ENCODE assay signal across 24 cellular contexts in the genomic region with DNA sequence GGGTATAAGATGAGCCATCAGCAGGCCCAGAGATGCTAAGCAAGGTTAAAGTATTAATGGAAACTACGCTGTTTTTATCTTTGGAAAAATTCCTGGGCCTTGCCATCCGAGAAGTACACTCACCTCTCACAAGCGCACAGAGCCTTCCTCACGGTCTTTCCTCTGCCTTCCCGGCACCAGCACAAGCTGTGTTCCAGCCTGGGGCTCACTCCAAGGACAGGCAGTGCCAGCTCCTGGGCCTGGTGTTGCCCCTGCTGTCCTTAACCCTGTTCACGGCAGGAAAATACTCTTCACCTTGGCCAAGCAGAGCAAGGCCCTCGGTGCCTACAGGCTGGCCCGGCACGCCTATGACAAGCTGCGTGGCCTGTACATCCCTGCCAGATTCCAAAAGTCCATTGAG. TPM values are rescaled to one million over a fixed set of nuclear protein-coding genes. Genes with fewer than 3 reads are reported as not detected.
A peak's percentile ranks its signal among the peaks of the same experiment; 100 is the strongest.
DNase-seq lines count a peak whose midpoint lies in the region; ATAC-seq and TF ChIP-seq lines count a peak whose summit lies in the region.
"Had no signal": no experiment of that assay in that cellular context is flagged by ENCODE, and none has a peak within 500 bp of the region (broad histone marks: within the 10 kb centered on the region; RNA-seq: fewer than 3 reads in every experiment).

No MANE protein-coding gene starts in this region.

- H3K27me3 ChIP-seq in right cardiac atrium (ENCODE audit: control insufficient read depth, insufficient read depth) (no peaks in the 10 kb centered on the region), upper lobe of right lung (no peaks in the 10 kb centered on the region)
- H3K27me3 ChIP-seq: SJCRH30 had no signal

- H3K4me1 ChIP-seq in right cardiac atrium (ENCODE audit: control insufficient read depth, insufficient read depth, low read length) = peaks cover 2% of the 10 kb centered on the region
- no peaks in the 10 kb centered on the region for H3K4me1 ChIP-seq in upper lobe of right lung
- H3K4me1 ChIP-seq: SJCRH30 had no signal

- no peaks in the 10 kb centered on the region for H3K9me3 Mint-ChIP-seq in activated naive CD4-positive, alpha-beta T cell treated with anti-CD3 and anti-CD28 coated beads, Interleukin-2, amount 10 ng/mL, durations not matched to agents 7 days and 5 days
- H3K9me3 Mint-ChIP-seq: CD8-positive, alpha-beta memory T cell had no signal

- H3K4me3 ChIP-seq in right cardiac atrium (ENCODE audit: low read length) (no peak overlapping the region), upper lobe of right lung (no peak overlapping the region)
- H3K4me3 ChIP-seq: SJCRH30 had no signal

- peak overlapping the region; percentile 29 for H3K27ac Mint-ChIP-seq in activated naive CD4-positive, alpha-beta T cell treated with anti-CD3 and anti-CD28 coated beads, Interleukin-2, amount 10 ng/mL, durations not matched to agents 7 days and 5 days

- H3K36me3 ChIP-seq in upper lobe of right lung = peaks cover 10% of the 10 kb centered on the region
- H3K36me3 ChIP-seq: SJCRH30 had no signal

- CTCF ChIA-PET in activated naive CD4-positive, alpha-beta T cell treated with anti-CD3 and anti-CD28 coated beads, Interleukin-2, amount 10 ng/mL, durations not matched to agents 7 days and 5 days (lab: Charles Lee) = no interaction called here

- H3K27me3 Mint-ChIP-seq in activated naive CD4-positive, alpha-beta T cell treated with anti-CD3 and anti-CD28 coated beads, Interleukin-2, amount 10 ng/mL, durations not matched to agents 7 days and 5 days = no peaks in the 10 kb centered on the region
- H3K27me3 Mint-ChIP-seq: CD8-positive, alpha-beta memory T cell had no signal

- 88% methylated on average over 10 of the region's 10 CpGs for WGBS in right cardiac atrium

- intact Hi-C loops in right cardiac atrium (cut with DNase I) = no loop called here
- intact Hi-C loops in upper lobe of right lung (cut with DNase I) = no loop called here

- peaks cover 2% of the 10 kb centered on the region for H3K4me1 Mint-ChIP-seq in activated naive CD4-positive, alpha-beta T cell treated with anti-CD3 and anti-CD28 coated beads, Interleukin-2, amount 10 ng/mL, durations not matched to agents 7 days and 5 days

- TF ChIP-seq CTCF in upper lobe of right lung (IDR thresholded peaks at IDR 0.05) = no peak

- H3K36me3 Mint-ChIP-seq in activated naive CD4-positive, alpha-beta T cell treated with anti-CD3 and anti-CD28 coated beads, Interleukin-2, amount 10 ng/mL, durations not matched to agents 7 days and 5 days = peaks cover 3% of the 10 kb centered on the region

- no peak overlapping the region for H3K4me3 Mint-ChIP-seq in activated naive CD4-positive, alpha-beta T cell treated with anti-CD3 and anti-CD28 coated beads, Interleukin-2, amount 10 ng/mL, durations not matched to agents 7 days and 5 days
- H3K4me3 Mint-ChIP-seq: CD8-positive, alpha-beta memory T cell had no signal

- ATAC-seq in right cardiac atrium (peak; percentile 22 to 24), upper lobe of right lung (no peak)

- H3K27ac ChIP-seq in right cardiac atrium (ENCODE audit: low read length) = no peak overlapping the region
- no peak overlapping the region for H3K27ac ChIP-seq in upper lobe of right lung
- H3K27ac ChIP-seq: 22Rv1, KMS-11, SJCRH30 had no signal

- DNase-seq in activated naive CD4-positive, alpha-beta T cell treated with anti-CD3 and anti-CD28 coated beads, Interleukin-2, amount 10 ng/mL, durations not matched to agents 7 days and 5 days = no peak
- DNase-seq in activated naive CD4-positive, alpha-beta T cell treated with anti-CD3 and anti-CD28 coated beads, Interleukin-2, amount 50 U/mL, for 16 hours = no peak
- peak; percentile 27 for DNase-seq in cerebellum (ENCODE audit: low spot score)
- peak in 1 of 3 donors; percentile 40 for DNase-seq in right cardiac atrium
- DNase-seq in upper lobe of right lung = peak; percentile 46
- DNase-seq in RKO (ENCODE audit: low spot score) = no peak
- DNase-seq in stimulated activated CD4-positive, alpha-beta T cell treated with anti-CD3 and anti-CD28 coated beads, Interleukin-12 subunit alpha, Interleukin-12 subunit beta, amount 100 ng/mL, for 4 hours = no peak
- no peak for DNase-seq in activated CD8-positive, alpha-beta memory T cell treated with anti-CD3 and anti-CD28 coated beads, Interleukin-2, amount 50 U/mL, for 48 hours
- DNase-seq: ACHN; Calu3; CD8-positive, alpha-beta memory T cell; DMS153; GDM1; IMR-90; NCI-H1092 treated with DMSO at 0.1 percent for 48 hours; NCI-H1436 treated with DMSO at 0.1 percent for 48 hours; NCI-H1930; NCI-H748 treated with DMSO at 0.1 percent for 48 hours; SJCRH30 had no signal

- H3K9me3 ChIP-seq in right cardiac atrium (ENCODE audit: control insufficient read depth, low read length) (no peaks in the 10 kb centered on the region), upper lobe of right lung (no peaks in the 10 kb centered on the region)
- H3K9me3 ChIP-seq: SJCRH30 had no signal

RNA-seq across cellular contexts. Expression of a gene that starts 14.3 kb away (rescaled TPM):
- total RNA-seq in cerebellum (not detected), right cardiac atrium (not detected), upper lobe of right lung (not detected)
- polyA plus RNA-seq in right cardiac atrium = not detected
- total RNA-seq: Calu3; CD8-positive, alpha-beta memory T cell; Daoy; H4; IMR-90; NCI-H460; SJCRH30 had no signal
- polyA plus RNA-seq: CD8-positive, alpha-beta memory T cell; IMR-90 had no signal

RNA-seq across cellular contexts. Expression of a gene that starts 28.9 kb away (rescaled TPM):
- total RNA-seq in cerebellum (not detected), right cardiac atrium (not detected), upper lobe of right lung (not detected)
- not detected for polyA plus RNA-seq in right cardiac atrium
- total RNA-seq: Calu3; CD8-positive, alpha-beta memory T cell; Daoy; H4; IMR-90; NCI-H460; SJCRH30 had no signal
- polyA plus RNA-seq: CD8-positive, alpha-beta memory T cell; IMR-90 had no signal

Comparison
In these comparisons a context has a peak if more than half of its experiments do, and no peak if none do; other contexts are left out.
1. DNase-seq: peak in cerebellum (single experiment) and upper lobe of right lung (single experiment); none in activated naive CD4-positive, alpha-beta T cell treated with anti-CD3 and anti-CD28 coated beads, Interleukin-2, amount 10 ng/mL, durations not matched to agents 7 days and 5 days (single experiment), activated naive CD4-positive, alpha-beta T cell treated with anti-CD3 and anti-CD28 coated beads, Interleukin-2, amount 50 U/mL, for 16 hours (single experiment), RKO (single experiment), stimulated activated CD4-positive, alpha-beta T cell treated with anti-CD3 and anti-CD28 coated beads, Interleukin-12 subunit alpha, Interleukin-12 subunit beta, amount 100 ng/mL, for 4 hours (single experiment) and activated CD8-positive, alpha-beta memory T cell treated with anti-CD3 and anti-CD28 coated beads, Interleukin-2, amount 50 U/mL, for 48 hours (single experiment).